7 cellular contexts compared by ENCODE assay signal in genomic region chr5:163455406-163455805, GRCh38. TPM values are rescaled to one million over a fixed set of nuclear protein-coding genes. Genes with fewer than 3 reads are reported as not detected.
A peak's percentile ranks its signal among the peaks of the same experiment; 100 is the strongest.
DNase-seq lines count a peak whose midpoint lies in the region; ATAC-seq, FAIRE-seq and TF ChIP-seq lines count a peak whose summit lies in the region.
"Not testable (repeated sequence)": the region's sequence is repeated elsewhere in the genome, so short reads cannot be mapped to it uniquely, and the experiment has no call there.

No MANE protein-coding gene starts in this region.

- H3K27me3 Mint-ChIP-seq in CD4-positive, CD25-positive, alpha-beta regulatory T cell; activated CD4-positive, alpha-beta T cell treated with anti-CD3 and anti-CD28 coated beads, Interleukin-2, amount 10 ng/mL, durations not matched to agents 24 days and 14 days; activated T-cell treated with anti-CD3 and anti-CD28 coated beads, Interleukin-2, amount 50 U/mL, for 24 hours; mesothelial cell of epicardium (ENCODE audit: low read depth); stimulated activated memory B cell treated with anti-CD40 and anti-IgM and Interleukin-4, amounts not matched to agents 10 μg/mL and 1 μg/mL and 100 μg/mL, for 72 hours: not testable (repeated sequence)

- H2AFZ ChIP-seq in Loucy (ENCODE audit: low read length); K562 (ENCODE audit: low read depth, low read length): not testable (repeated sequence)

- not testable (repeated sequence) for H3K9ac ChIP-seq in Loucy (ENCODE audit: low read depth, low read length, poor library complexity, severe bottlenecking); K562 (ENCODE audit: insufficient read depth in 1 of 2, low read depth in 2 of 2, low read length in 2 of 2)

- peaks cover 28% of the 10 kb centered on the region for H3K36me3 ChIP-seq in CD4-positive, CD25-positive, alpha-beta regulatory T cell (ENCODE audit: control insufficient read depth, insufficient read depth, low read length)
- H3K36me3 ChIP-seq in Loucy (ENCODE audit: insufficient read depth, low read length) = not testable (repeated sequence)
- H3K36me3 ChIP-seq in K562 (ENCODE audit: control insufficient read depth, insufficient read depth, low read length) = peaks cover 49% of the 10 kb centered on the region

- DNase-seq in CD4-positive, CD25-positive, alpha-beta regulatory T cell; activated CD4-positive, alpha-beta T cell treated with anti-CD3 and anti-CD28 coated beads, Interleukin-2, amount 10 ng/mL, durations not matched to agents 24 days and 14 days; activated T-cell treated with anti-CD3 and anti-CD28 coated beads, Interleukin-2, amount 50 U/mL, for 24 hours; K562 (ENCODE audit: extremely low read depth in 1 of 4, low spot score in 3 of 4); mesothelial cell of epicardium (ENCODE audit: low spot score in 2 of 2, unreplicated experiment in 2 of 2): not testable (repeated sequence)

- H4K20me1 ChIP-seq in Loucy (ENCODE audit: insufficient read depth, low read length, poor library complexity, severe bottlenecking) = peaks cover 13% of the 10 kb centered on the region
- H4K20me1 ChIP-seq in K562 (replicated peaks; ENCODE audit: control insufficient read depth, insufficient read depth, low read length) = not testable (repeated sequence)

- H3K4me1 ChIP-seq in CD4-positive, CD25-positive, alpha-beta regulatory T cell (ENCODE audit: control insufficient read depth, insufficient read depth, low read length, poor library complexity, severe bottlenecking) = peaks cover 25% of the 10 kb centered on the region
- not testable (repeated sequence) for H3K4me1 ChIP-seq in Loucy (ENCODE audit: insufficient read depth, low read length, poor library complexity, severe bottlenecking); K562 (replicated peaks in 1 of 2; ENCODE audit: control insufficient read depth in 2 of 2, insufficient read depth in 2 of 2, low read length in 2 of 2)

- not testable (repeated sequence) for H3K9me1 ChIP-seq in K562 (ENCODE audit: control insufficient read depth, insufficient read depth, low read length)

- H3K4me2 ChIP-seq in Loucy (ENCODE audit: low read depth, low read length, poor library complexity, severe bottlenecking) = peak overlapping the region; percentile 85
- H3K4me2 ChIP-seq in K562 (ENCODE audit: insufficient read depth, low read length) = not testable (repeated sequence)

- FAIRE-seq in K562 (lab: Jason Lieb, UNC) = not testable (repeated sequence)

- intact Hi-C loops in activated CD4-positive, alpha-beta T cell treated with anti-CD3 and anti-CD28 coated beads, Interleukin-2, amount 10 ng/mL, durations not matched to agents 24 days and 14 days (cut with micrococcal nuclease); K562 (cut with micrococcal nuclease): not testable (repeated sequence)

- not testable (repeated sequence) for H3K27me3 ChIP-seq in CD4-positive, CD25-positive, alpha-beta regulatory T cell (ENCODE audit: control insufficient read depth, insufficient read depth, low read length); Loucy (ENCODE audit: insufficient read depth, low read length, poor library complexity, severe bottlenecking); K562 (ENCODE audit: control insufficient read depth in 2 of 2, insufficient read depth in 2 of 2, low read length in 2 of 2)

- not testable (repeated sequence) for TF ChIP-seq POLR2A in K562 (conservative IDR thresholded peaks at IDR 0.05)

- not testable (repeated sequence) for H3K9me3 ChIP-seq in CD4-positive, CD25-positive, alpha-beta regulatory T cell (ENCODE audit: control insufficient read depth in 2 of 2, low read length in 2 of 2); Loucy (ENCODE audit: insufficient read depth, low read depth, low read length); K562 (replicated peaks; ENCODE audit: control insufficient read depth, insufficient read depth, low read depth, low read length)

- not testable (repeated sequence) for H3K27ac ChIP-seq in CD4-positive, CD25-positive, alpha-beta regulatory T cell (ENCODE audit: insufficient read depth, low read length, poor library complexity, severe bottlenecking); K562 (ENCODE audit: extremely low read depth, low read depth, low read length)

- 93% methylated on average over 11 of the region's 17 CpGs for WGBS in K562 (ENCODE audit: insufficient coverage, low coverage, missing lambda C conversion rate)

- TF ChIP-seq EP300 in K562 (IDR thresholded peaks at IDR 0.05; ENCODE audit: low read length) = not testable (repeated sequence)

- not testable (repeated sequence) for TF ChIP-seq RAD21 in K562 (CRISPR knock-in tag; conservative IDR thresholded peaks at IDR 0.05 in 1 of 2, IDR thresholded peaks at IDR 0.05 in 1 of 2)

- H3K4me3 Mint-ChIP-seq in CD4-positive, CD25-positive, alpha-beta regulatory T cell = peak overlapping the region in 1 of 4 donors; percentile 55
- not testable (repeated sequence) for H3K4me3 Mint-ChIP-seq in activated CD4-positive, alpha-beta T cell treated with anti-CD3 and anti-CD28 coated beads, Interleukin-2, amount 10 ng/mL, durations not matched to agents 24 days and 14 days; activated T-cell treated with anti-CD3 and anti-CD28 coated beads, Interleukin-2, amount 50 U/mL, for 24 hours; mesothelial cell of epicardium; stimulated activated memory B cell treated with anti-CD40 and anti-IgM and Interleukin-4, amounts not matched to agents 10 μg/mL and 1 μg/mL and 100 μg/mL, for 72 hours

- in situ Hi-C loops in K562 (cut with MboI) = not testable (repeated sequence)

- BruUV-seq in K562 (replicated peaks; lab: Mats Ljungman, UMichigan) = not testable (repeated sequence)

- not testable (repeated sequence) for H3K4me3 ChIP-seq in CD4-positive, CD25-positive, alpha-beta regulatory T cell (ENCODE audit: low read depth, low read length); Loucy (ENCODE audit: low read length, poor library complexity, severe bottlenecking); K562

- H3F3A ChIP-seq in Loucy (ENCODE audit: low read depth) = not testable (repeated sequence)

- POLR2A ChIA-PET in K562 (lab: Yijun Ruan, JAX) = interaction anchor here (1.0 to 1.9 kb wide), 2 partner anchors 10 to 17 kb away, joined by 4 to 8 read pairs; no protein-coding TSS in a partner anchor

- peak overlapping the region in 2 of 3 donors; percentile 12 to 40 for H3K27ac Mint-ChIP-seq in CD4-positive, CD25-positive, alpha-beta regulatory T cell
- peak overlapping the region; percentile 32 for H3K27ac Mint-ChIP-seq in activated CD4-positive, alpha-beta T cell treated with anti-CD3 and anti-CD28 coated beads, Interleukin-2, amount 10 ng/mL, durations not matched to agents 24 days and 14 days
- peak overlapping the region; percentile 45 for H3K27ac Mint-ChIP-seq in activated T-cell treated with anti-CD3 and anti-CD28 coated beads, Interleukin-2, amount 50 U/mL, for 24 hours
- peak overlapping the region; percentile 72 for H3K27ac Mint-ChIP-seq in mesothelial cell of epicardium
- peak overlapping the region; percentile 37 for H3K27ac Mint-ChIP-seq in stimulated activated memory B cell treated with anti-CD40 and anti-IgM and Interleukin-4, amounts not matched to agents 10 μg/mL and 1 μg/mL and 100 μg/mL, for 72 hours

- H3K4me1 Mint-ChIP-seq in CD4-positive, CD25-positive, alpha-beta regulatory T cell = peaks cover 13 to 40% (median 28%) of the 10 kb centered on the region in 4 donors
- H3K4me1 Mint-ChIP-seq in activated CD4-positive, alpha-beta T cell treated with anti-CD3 and anti-CD28 coated beads, Interleukin-2, amount 10 ng/mL, durations not matched to agents 24 days and 14 days = peaks cover 33% of the 10 kb centered on the region
- peaks cover 27% of the 10 kb centered on the region for H3K4me1 Mint-ChIP-seq in activated T-cell treated with anti-CD3 and anti-CD28 coated beads, Interleukin-2, amount 50 U/mL, for 24 hours (ENCODE audit: low read depth)
- peaks cover 37% of the 10 kb centered on the region for H3K4me1 Mint-ChIP-seq in mesothelial cell of epicardium
- peaks cover 22% of the 10 kb centered on the region for H3K4me1 Mint-ChIP-seq in stimulated activated memory B cell treated with anti-CD40 and anti-IgM and Interleukin-4, amounts not matched to agents 10 μg/mL and 1 μg/mL and 100 μg/mL, for 72 hours

- H3K79me2 ChIP-seq in Loucy (ENCODE audit: insufficient read depth, low read length) = peaks cover 38% of the 10 kb centered on the region
- H3K79me2 ChIP-seq in K562 (ENCODE audit: control insufficient read depth, insufficient read depth, low read length) = peaks cover 53% of the 10 kb centered on the region

- TF ChIP-seq CTCF in Loucy (conservative IDR thresholded peaks at IDR 0.05; ENCODE audit: low read length); K562 (IDR thresholded peaks at IDR 0.05 in 2 of 3, conservative IDR thresholded peaks at IDR 0.05 in 1 of 3; ENCODE audit: insufficient read depth in 2 of 3, low read depth in 1 of 3, low read length in 3 of 3); mesothelial cell of epicardium (IDR thresholded peaks at IDR 0.05; ENCODE audit: unreplicated experiment): not testable (repeated sequence)

- ATAC-seq in CD4-positive, CD25-positive, alpha-beta regulatory T cell (ENCODE audit: low read depth in 2 of 2); K562; stimulated activated memory B cell treated with anti-CD40 and anti-IgM and Interleukin-4, amounts not matched to agents 10 μg/mL and 1 μg/mL and 100 μg/mL, for 72 hours: not testable (repeated sequence)

- peaks cover 18% of the 10 kb centered on the region for H3K36me3 Mint-ChIP-seq in CD4-positive, CD25-positive, alpha-beta regulatory T cell
- peaks cover 48% of the 10 kb centered on the region for H3K36me3 Mint-ChIP-seq in activated CD4-positive, alpha-beta T cell treated with anti-CD3 and anti-CD28 coated beads, Interleukin-2, amount 10 ng/mL, durations not matched to agents 24 days and 14 days (ENCODE audit: low read depth)
- H3K36me3 Mint-ChIP-seq in activated T-cell treated with anti-CD3 and anti-CD28 coated beads, Interleukin-2, amount 50 U/mL, for 24 hours (ENCODE audit: low read depth) = peaks cover 79% of the 10 kb centered on the region
- H3K36me3 Mint-ChIP-seq in mesothelial cell of epicardium = peaks cover 26% of the 10 kb centered on the region
- peaks cover 36% of the 10 kb centered on the region for H3K36me3 Mint-ChIP-seq in stimulated activated memory B cell treated with anti-CD40 and anti-IgM and Interleukin-4, amounts not matched to agents 10 μg/mL and 1 μg/mL and 100 μg/mL, for 72 hours

- H3K9me3 Mint-ChIP-seq in CD4-positive, CD25-positive, alpha-beta regulatory T cell; activated CD4-positive, alpha-beta T cell treated with anti-CD3 and anti-CD28 coated beads, Interleukin-2, amount 10 ng/mL, durations not matched to agents 24 days and 14 days; activated T-cell treated with anti-CD3 and anti-CD28 coated beads, Interleukin-2, amount 50 U/mL, for 24 hours; mesothelial cell of epicardium; stimulated activated memory B cell treated with anti-CD40 and anti-IgM and Interleukin-4, amounts not matched to agents 10 μg/mL and 1 μg/mL and 100 μg/mL, for 72 hours: not testable (repeated sequence)

- CTCF ChIA-PET in K562 (lab: Yijun Ruan, JAX; ENCODE audit: low intra/inter-chr PET ratio) = not testable (repeated sequence)

- not testable (repeated sequence) for H3K9me2 ChIP-seq in Loucy (replicated peaks; ENCODE audit: low read depth, low read length)

RNA-seq across cellular contexts. Expression of gene NUDCD2, which starts 4.5 kb away (rescaled TPM):
- total RNA-seq in CD4-positive, CD25-positive, alpha-beta regulatory T cell = 20.7 TPM
- 10 to 100 TPM; 39.8 to 59.8 (median 47.8) TPM for polyA plus RNA-seq in CD4-positive, CD25-positive, alpha-beta regulatory T cell
- total RNA-seq in activated CD4-positive, alpha-beta T cell treated with anti-CD3 and anti-CD28 coated beads, Interleukin-2, amount 10 ng/mL, durations not matched to agents 24 days and 14 days = 44.5 and 50.3 TPM in 2 replicates
- 18.1 and 50.6 TPM in 2 replicates for total RNA-seq in K562 (2011; cell fraction: chromatin; rRNA removed; ENCODE audit: low replicate concordance)
- 20.3 and 22.2 TPM in 2 replicates for total RNA-seq in K562 (2011; cell fraction: nucleolus; rRNA removed)
- 44.2 and 69.5 TPM in 2 replicates for total RNA-seq in K562 (2011; cell fraction: nucleoplasm; rRNA removed)
- total RNA-seq in K562 (2014; rRNA removed) (25.9 and 43.5 TPM in 2 replicates), K562 (2014; rRNA removed; fragmentation: Illumina TruSeq; extraction: Trizol) (35.5 and 37.3 TPM in 2 replicates), K562 (2015; rRNA removed; fragmentation: Illumina TruSeq; extraction: Trizol) (52.0 and 52.3 TPM in 2 replicates), K562 (2021) (64.9 and 76.9 TPM in 2 replicates), mesothelial cell of epicardium (32.1 to 37.2 TPM (median 34.4 TPM) in 3 replicates)
- polyA plus RNA-seq in K562 (2011; rRNA removed) (44.1 and 51.8 TPM in 2 replicates), K562 (2014; fragmentation: Illumina TruSeq; extraction: Trizol) (32.5 and 50.4 TPM in 2 replicates), K562 (2014; fragmentation: Nextera tagmentation; extraction: Ambion mirVana) (10 to 100 TPM; 14.6 to 22.5 TPM), K562 (2014; rRNA removed) (29.1 and 38.4 TPM in 2 replicates)
- 5.7 and 14.6 TPM in 2 replicates for polyA plus RNA-seq in K562 (2011; cell fraction: cytosol; rRNA removed)
- 17.8 and 23.6 TPM in 2 replicates for polyA plus RNA-seq in K562 (2011; cell fraction: nucleus; rRNA removed)
- 34.9 and 46.6 TPM in 2 replicates for polyA plus RNA-seq in K562 (2012)
- 22.7 and 29.5 TPM in 2 replicates for polyA minus RNA-seq in K562 (2011; rRNA and poly(A)+ RNA removed)
- 8.8 and 13.9 TPM in 2 replicates for polyA minus RNA-seq in K562 (2011; cell fraction: cytosol; rRNA and poly(A)+ RNA removed)
- 19.5 and 47.7 TPM in 2 replicates for polyA minus RNA-seq in K562 (2011; cell fraction: nucleus; rRNA and poly(A)+ RNA removed)

RNA-seq across cellular contexts. Expression of gene HMMR, which starts 5.0 kb away (rescaled TPM):
- 1.0 TPM for total RNA-seq in CD4-positive, CD25-positive, alpha-beta regulatory T cell
- polyA plus RNA-seq in CD4-positive, CD25-positive, alpha-beta regulatory T cell = 1 to 10 TPM in 2 of 4 donors, under 1 TPM in 2; 0.82 to 2.3 (median 1.2) TPM
- total RNA-seq in activated CD4-positive, alpha-beta T cell treated with anti-CD3 and anti-CD28 coated beads, Interleukin-2, amount 10 ng/mL, durations not matched to agents 24 days and 14 days = 29.1 and 30.8 TPM in 2 replicates
- 19.9 and 66.6 TPM in 2 replicates for total RNA-seq in K562 (2011; cell fraction: chromatin; rRNA removed; ENCODE audit: low replicate concordance)
- 9.0 and 11.3 TPM in 2 replicates for total RNA-seq in K562 (2011; cell fraction: nucleolus; rRNA removed)
- total RNA-seq in K562 (2011; cell fraction: nucleoplasm; rRNA removed) = 24.3 and 29.8 TPM in 2 replicates
- total RNA-seq in K562 (2014; rRNA removed) (69.9 and 90.8 TPM in 2 replicates), K562 (2014; rRNA removed; fragmentation: Illumina TruSeq; extraction: Trizol) (133 and 155 TPM in 2 replicates), K562 (2015; rRNA removed; fragmentation: Illumina TruSeq; extraction: Trizol) (102 and 107 TPM in 2 replicates), K562 (2021) (73.8 and 74.9 TPM in 2 replicates), mesothelial cell of epicardium (8.7 to 9.8 TPM (median 9.4 TPM) in 3 replicates)
- polyA plus RNA-seq in K562 (2011; rRNA removed) (54.0 and 90.8 TPM in 2 replicates), K562 (2014; fragmentation: Illumina TruSeq; extraction: Trizol) (90.0 and 123 TPM in 2 replicates), K562 (2014; fragmentation: Nextera tagmentation; extraction: Ambion mirVana) (10 to 100 TPM; 81.7 to 86.0 TPM), K562 (2014; rRNA removed) (71.5 and 81.0 TPM in 2 replicates)
- 8.2 and 22.0 TPM in 2 replicates for polyA plus RNA-seq in K562 (2011; cell fraction: cytosol; rRNA removed)
- polyA plus RNA-seq in K562 (2011; cell fraction: nucleus; rRNA removed) = 13.8 and 18.3 TPM in 2 replicates
- 63.8 and 71.3 TPM in 2 replicates for polyA plus RNA-seq in K562 (2012)
- 83.0 and 83.6 TPM in 2 replicates for polyA minus RNA-seq in K562 (2011; rRNA and poly(A)+ RNA removed)
- 30.4 and 37.2 TPM in 2 replicates for polyA minus RNA-seq in K562 (2011; cell fraction: cytosol; rRNA and poly(A)+ RNA removed)
- 14.5 and 29.0 TPM in 2 replicates for polyA minus RNA-seq in K562 (2011; cell fraction: nucleus; rRNA and poly(A)+ RNA removed)

RNA-seq across cellular contexts. Expression of gene CCNG1, which starts 18.0 kb away (rescaled TPM):
- total RNA-seq in CD4-positive, CD25-positive, alpha-beta regulatory T cell = 82.5 TPM
- 100 to 1,000 TPM; 132 to 169 (median 158) TPM for polyA plus RNA-seq in CD4-positive, CD25-positive, alpha-beta regulatory T cell
- total RNA-seq in activated CD4-positive, alpha-beta T cell treated with anti-CD3 and anti-CD28 coated beads, Interleukin-2, amount 10 ng/mL, durations not matched to agents 24 days and 14 days = 72.5 and 75.1 TPM in 2 replicates
- total RNA-seq in K562 (2011; cell fraction: chromatin; rRNA removed; ENCODE audit: low replicate concordance) = 46.7 and 153 TPM in 2 replicates
- 21.3 and 35.3 TPM in 2 replicates for total RNA-seq in K562 (2011; cell fraction: nucleolus; rRNA removed)
- 54.8 and 92.8 TPM in 2 replicates for total RNA-seq in K562 (2011; cell fraction: nucleoplasm; rRNA removed)
- total RNA-seq in K562 (2014; rRNA removed) (121 and 122 TPM in 2 replicates), K562 (2014; rRNA removed; fragmentation: Illumina TruSeq; extraction: Trizol) (245 and 271 TPM in 2 replicates), K562 (2015; rRNA removed; fragmentation: Illumina TruSeq; extraction: Trizol) (238 and 259 TPM in 2 replicates), K562 (2021) (180 and 184 TPM in 2 replicates), mesothelial cell of epicardium (229 to 243 TPM (median 230 TPM) in 3 replicates)
- polyA plus RNA-seq in K562 (2011; rRNA removed) (293 and 356 TPM in 2 replicates), K562 (2014; fragmentation: Illumina TruSeq; extraction: Trizol) (184 and 217 TPM in 2 replicates), K562 (2014; fragmentation: Nextera tagmentation; extraction: Ambion mirVana) (100 to 1,000 TPM; 254 to 290 TPM), K562 (2014; rRNA removed) (101 and 121 TPM in 2 replicates)
- 37.8 and 116 TPM in 2 replicates for polyA plus RNA-seq in K562 (2011; cell fraction: cytosol; rRNA removed)
- 94.3 and 254 TPM in 2 replicates for polyA plus RNA-seq in K562 (2011; cell fraction: nucleus; rRNA removed)
- 171 and 344 TPM in 2 replicates for polyA plus RNA-seq in K562 (2012)
- 286 and 479 TPM in 2 replicates for polyA minus RNA-seq in K562 (2011; rRNA and poly(A)+ RNA removed)
- 124 and 144 TPM in 2 replicates for polyA minus RNA-seq in K562 (2011; cell fraction: cytosol; rRNA and poly(A)+ RNA removed)
- polyA minus RNA-seq in K562 (2011; cell fraction: nucleus; rRNA and poly(A)+ RNA removed) = 29.1 and 78.5 TPM in 2 replicates

RNA-seq across cellular contexts. Expression of gene MAT2B, which starts 50.0 kb away (rescaled TPM):
- total RNA-seq in CD4-positive, CD25-positive, alpha-beta regulatory T cell = 88.9 TPM
- 100 to 1,000 TPM; 362 to 444 (median 424) TPM for polyA plus RNA-seq in CD4-positive, CD25-positive, alpha-beta regulatory T cell
- total RNA-seq in activated CD4-positive, alpha-beta T cell treated with anti-CD3 and anti-CD28 coated beads, Interleukin-2, amount 10 ng/mL, durations not matched to agents 24 days and 14 days = 104 and 105 TPM in 2 replicates
- total RNA-seq in K562 (2011; cell fraction: chromatin; rRNA removed; ENCODE audit: low replicate concordance) = 14.7 and 30.8 TPM in 2 replicates
- 7.8 and 10.1 TPM in 2 replicates for total RNA-seq in K562 (2011; cell fraction: nucleolus; rRNA removed)
- total RNA-seq in K562 (2011; cell fraction: nucleoplasm; rRNA removed) = 20.1 and 30.2 TPM in 2 replicates
- 32.0 and 37.8 TPM in 2 replicates for total RNA-seq in K562 (2014; rRNA removed)
- total RNA-seq in K562 (2014; rRNA removed; fragmentation: Illumina TruSeq; extraction: Trizol) = 51.0 and 59.0 TPM in 2 replicates
- total RNA-seq in K562 (2015; rRNA removed; fragmentation: Illumina TruSeq; extraction: Trizol) = 34.3 and 39.7 TPM in 2 replicates
- total RNA-seq in K562 (2021) = 43.0 and 43.6 TPM in 2 replicates
- polyA plus RNA-seq in K562 (2011; rRNA removed) = 40.3 and 40.8 TPM in 2 replicates
- 11.1 and 19.7 TPM in 2 replicates for polyA plus RNA-seq in K562 (2011; cell fraction: cytosol; rRNA removed)
- 10.6 and 15.7 TPM in 2 replicates for polyA plus RNA-seq in K562 (2011; cell fraction: nucleus; rRNA removed)
- 34.4 and 49.6 TPM in 2 replicates for polyA plus RNA-seq in K562 (2012)
- 50.5 and 51.9 TPM in 2 replicates for polyA plus RNA-seq in K562 (2014; fragmentation: Illumina TruSeq; extraction: Trizol)
- polyA plus RNA-seq in K562 (2014; fragmentation: Nextera tagmentation; extraction: Ambion mirVana) = 10 to 100 TPM; 47.1 to 57.7 TPM
- 39.0 and 39.2 TPM in 2 replicates for polyA plus RNA-seq in K562 (2014; rRNA removed)
- 29.5 and 36.6 TPM in 2 replicates for polyA minus RNA-seq in K562 (2011; rRNA and poly(A)+ RNA removed)
- polyA minus RNA-seq in K562 (2011; cell fraction: cytosol; rRNA and poly(A)+ RNA removed) = 13.2 and 14.2 TPM in 2 replicates
- 7.1 and 12.0 TPM in 2 replicates for polyA minus RNA-seq in K562 (2011; cell fraction: nucleus; rRNA and poly(A)+ RNA removed)
- total RNA-seq in mesothelial cell of epicardium = 44.5 to 45.5 TPM (median 44.6 TPM) in 3 replicates
